In genomic region chr1:31421404-31422040, GRCh38 we compare ENCODE assay signal across 1 cellular context.
TF ChIP-seq lines count a peak whose summit lies in the region.

No MANE protein-coding gene starts in this region.

TF ChIP-seq in HEK293, 187 proteins besides CTCF, POLR2A, EP300 and RAD21 (continued from another document):
- TF ChIP-seq ZNF280D (tag by site-specific recombination; IDR thresholded peaks at IDR 0.05) (no peak), KLF9 (tag by site-specific recombination; IDR thresholded peaks at IDR 0.05; ENCODE audit: low read depth) (no peak), ZFP41 (tag by site-specific recombination; IDR thresholded peaks at IDR 0.05; ENCODE audit: borderline replicate concordance) (no peak), ZNF132 (tag by site-specific recombination; IDR thresholded peaks at IDR 0.05; ENCODE audit: borderline replicate concordance) (no peak), ZNF76 (tag by site-specific recombination; IDR thresholded peaks at IDR 0.05; ENCODE audit: borderline replicate concordance, low read depth) (no peak), ZNF175 (tag by site-specific recombination; IDR thresholded peaks at IDR 0.05) (no peak), RBAK (tag by site-specific recombination; IDR thresholded peaks at IDR 0.05) (no peak)
- TF ChIP-seq, protein P1, sequence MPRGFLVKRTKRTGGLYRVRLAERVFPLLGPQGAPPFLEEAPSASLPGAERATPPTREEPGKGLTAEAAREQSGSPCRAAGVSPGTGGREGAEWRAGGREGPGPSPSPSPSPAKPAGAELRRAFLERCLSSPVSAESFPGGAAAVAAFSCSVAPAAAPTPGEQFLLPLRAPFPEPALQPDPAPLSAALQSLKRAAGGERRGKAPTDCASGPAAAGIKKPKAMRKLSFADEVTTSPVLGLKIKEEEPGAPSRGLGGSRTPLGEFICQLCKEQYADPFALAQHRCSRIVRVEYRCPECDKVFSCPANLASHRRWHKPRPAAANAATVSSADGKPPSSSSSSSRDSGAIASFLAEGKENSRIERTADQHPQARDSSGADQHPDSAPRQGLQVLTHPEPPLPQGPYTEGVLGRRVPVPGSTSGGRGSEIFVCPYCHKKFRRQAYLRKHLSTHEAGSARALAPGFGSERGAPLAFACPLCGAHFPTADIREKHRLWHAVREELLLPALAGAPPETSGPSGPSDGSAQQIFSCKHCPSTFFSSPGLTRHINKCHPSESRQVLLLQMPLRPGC (tag by site-specific recombination; IDR thresholded peaks at IDR 0.05), result no peak
TF ChIP-seq in HEK293: peak in this region for 0.
